11 cellular contexts compared by ENCODE assay signal in the genomic region with DNA sequence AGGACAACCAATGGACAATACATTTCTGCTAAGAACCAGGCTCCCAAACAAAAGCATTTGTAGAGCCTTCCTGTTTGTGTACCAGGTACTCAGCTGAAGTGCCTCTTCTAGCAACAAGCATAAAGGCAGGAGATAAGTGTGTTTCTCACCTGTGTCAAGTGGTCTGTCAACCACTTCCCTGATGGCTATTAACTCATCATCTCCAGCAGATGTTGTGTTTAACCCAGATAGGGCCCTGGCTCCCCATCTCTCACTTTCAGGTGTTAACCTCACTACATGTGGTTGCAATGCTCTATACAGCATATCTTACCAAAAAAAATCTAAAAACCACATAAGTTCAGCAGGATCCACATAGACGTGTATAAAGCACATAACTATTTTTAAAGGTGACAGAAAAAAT. TPM values are rescaled to one million over a fixed set of nuclear protein-coding genes. Genes with fewer than 3 reads are reported as not detected.
DNase-seq lines count a peak whose midpoint lies in the region; ATAC-seq and TF ChIP-seq lines count a peak whose summit lies in the region.
"Had no signal": no experiment of that assay in that cellular context is flagged by ENCODE, and none has a peak within 500 bp of the region (broad histone marks: within the 10 kb centered on the region; RNA-seq: fewer than 3 reads in every experiment).

No MANE protein-coding gene starts in this region.

- H3K27ac Mint-ChIP-seq in neural progenitor cell = no peak overlapping the region

- H3K4me3 ChIP-seq in neural progenitor cell = no peak overlapping the region
- H3K4me3 ChIP-seq: BLaER1 had no signal

- H3K36me3 Mint-ChIP-seq in neural progenitor cell = no peaks in the 10 kb centered on the region

- no peaks in the 10 kb centered on the region for H3K9me3 ChIP-seq in neural progenitor cell (ENCODE audit: low read depth)
- H3K9me3 ChIP-seq: BLaER1 had no signal

- H3K4me1 ChIP-seq in neural progenitor cell = peaks cover 4% of the 10 kb centered on the region

- H3K36me3 ChIP-seq in neural progenitor cell = no peaks in the 10 kb centered on the region
- H3K36me3 ChIP-seq: BLaER1 had no signal

- H3K27me3 Mint-ChIP-seq in neural progenitor cell (ENCODE audit: insufficient read depth, low read depth) = no peaks in the 10 kb centered on the region

- H3K4me1 Mint-ChIP-seq in neural progenitor cell = no peaks in the 10 kb centered on the region

- DNase-seq in DMS153 treated with DMSO at 0.1 percent for 48 hours (lab: John Stamatoyannopoulos, UW; ENCODE audit: unreplicated experiment) (peak; percentile 99), NCI-H2227 (lab: John Stamatoyannopoulos, UW; ENCODE audit: unreplicated experiment) (peak; percentile 23), neural progenitor cell (ENCODE audit: low spot score) (no peak), NCI-H226 (no peak), GM20000 (ENCODE audit: low spot score) (no peak), HT-29 (ENCODE audit: low spot score) (no peak)
- DNase-seq: foreskin fibroblast had no signal

- H4K20me1 ChIP-seq in neural progenitor cell (ENCODE audit: low read depth) = no peaks in the 10 kb centered on the region
- H4K20me1 ChIP-seq: BLaER1 had no signal

- TF ChIP-seq CTCF in neural progenitor cell (IDR thresholded peaks at IDR 0.05) (no peak), GM20000 (IDR thresholded peaks at IDR 0.05; ENCODE audit: extremely low read depth, missing control alignments) (no peak)

- no peaks in the 10 kb centered on the region for H3F3A ChIP-seq in neural progenitor cell (ENCODE audit: low read depth)

- H3K9ac ChIP-seq in neural progenitor cell = no peak overlapping the region
- H3K9ac ChIP-seq: BLaER1 had no signal

- H3K4me2 ChIP-seq in neural progenitor cell = no peak overlapping the region
- H3K4me2 ChIP-seq: BLaER1 had no signal

- peak; percentile 61 for ATAC-seq in GM19328 (IDR thresholded peaks at IDR 0.05; ENCODE audit: unreplicated experiment)
- ATAC-seq in HG03066 (IDR thresholded peaks at IDR 0.05; ENCODE audit: low read depth, unreplicated experiment) = peak; percentile 80

- H3K9me3 Mint-ChIP-seq in neural progenitor cell = no peaks in the 10 kb centered on the region

- no peak overlapping the region for H3K27ac ChIP-seq in neural progenitor cell
- H3K27ac ChIP-seq: BLaER1 had no signal

- no peak overlapping the region for H2AFZ ChIP-seq in neural progenitor cell (replicated peaks)

- H3K4me3 Mint-ChIP-seq in neural progenitor cell = no peak overlapping the region

- H3K79me2 ChIP-seq in neural progenitor cell (ENCODE audit: low read depth) = no peaks in the 10 kb centered on the region

- no peaks in the 10 kb centered on the region for H3K27me3 ChIP-seq in neural progenitor cell
- H3K27me3 ChIP-seq: BLaER1 had no signal

RNA-seq across cellular contexts. Expression of a gene that starts 9.6 kb away (rescaled TPM):
- not detected in 2 replicates for total RNA-seq in neural progenitor cell (ENCODE audit: low replicate concordance)
- total RNA-seq in HT-29 (2014; rRNA removed; shearing (Covaris generic)) = not detected in 2 replicates
- total RNA-seq: urinary bladder had no signal

Comparison
In these comparisons a context has a peak if more than half of its experiments do, and no peak if none do; other contexts are left out.
1. DNase-seq: peak in DMS153 treated with DMSO at 0.1 percent for 48 hours (single experiment) and NCI-H2227 (single experiment); none in neural progenitor cell (single experiment), NCI-H226 (single experiment), GM20000 (single experiment) and HT-29 (single experiment).